ENCODE assay signal across 8 cellular contexts in genomic region chr12:50986961-50987737, GRCh38. TPM values are rescaled to one million over a fixed set of nuclear protein-coding genes. Genes with fewer than 3 reads are reported as not detected.
DNase-seq lines count a peak whose midpoint lies in the region; ATAC-seq and TF ChIP-seq lines count a peak whose summit lies in the region.

No MANE protein-coding gene starts in this region.

- H3K9me3 Mint-ChIP-seq in activated T-cell treated with anti-CD3 and anti-CD28 coated beads, Interleukin-2, amount 50 U/mL, for 72 hours, result no peaks in the 10 kb centered on the region
- H3K9me3 Mint-ChIP-seq in activated CD8-positive, alpha-beta T cell treated with anti-CD3 and anti-CD28 coated beads for 36 hours, result no peaks in the 10 kb centered on the region

- POLR2A ChIA-PET in activated CD8-positive, alpha-beta T cell treated with anti-CD3 and anti-CD28 coated beads for 36 hours (lab: Charles Lee), result interaction anchor here (1.0 to 2.6 kb wide), 3 partner anchors 18 to 161 kb away, joined by 3 to 12 read pairs (median 3); partner anchors contain the start of gene SLC11A2

- H3K4me3 Mint-ChIP-seq in activated T-cell treated with anti-CD3 and anti-CD28 coated beads, Interleukin-2, amount 50 U/mL, for 72 hours, result no peak overlapping the region
- H3K4me3 Mint-ChIP-seq in activated CD8-positive, alpha-beta T cell treated with anti-CD3 and anti-CD28 coated beads for 36 hours, result no peak overlapping the region

- peaks cover 14 to 21% of the 10 kb centered on the region in 2 donors for H3K36me3 Mint-ChIP-seq in activated T-cell treated with anti-CD3 and anti-CD28 coated beads, Interleukin-2, amount 50 U/mL, for 72 hours (ENCODE audit: insufficient read depth in 2 of 2)
- peaks cover 45% of the 10 kb centered on the region for H3K36me3 Mint-ChIP-seq in activated CD8-positive, alpha-beta T cell treated with anti-CD3 and anti-CD28 coated beads for 36 hours (ENCODE audit: low read depth)

- no peaks in the 10 kb centered on the region for H3K27me3 Mint-ChIP-seq in activated T-cell treated with anti-CD3 and anti-CD28 coated beads, Interleukin-2, amount 50 U/mL, for 72 hours (ENCODE audit: low read depth)
- no peaks in the 10 kb centered on the region for H3K27me3 Mint-ChIP-seq in activated CD8-positive, alpha-beta T cell treated with anti-CD3 and anti-CD28 coated beads for 36 hours

- H3K27ac Mint-ChIP-seq in activated T-cell treated with anti-CD3 and anti-CD28 coated beads, Interleukin-2, amount 50 U/mL, for 72 hours, result no peak overlapping the region
- peak overlapping the region; percentile 73 for H3K27ac Mint-ChIP-seq in activated CD8-positive, alpha-beta T cell treated with anti-CD3 and anti-CD28 coated beads for 36 hours

- no peak overlapping the region for H3K4me3 ChIP-seq in LNCaP clone FGC (ENCODE audit: low read depth, low read length)

- H3K4me1 Mint-ChIP-seq in activated T-cell treated with anti-CD3 and anti-CD28 coated beads, Interleukin-2, amount 50 U/mL, for 72 hours (ENCODE audit: low read depth), result peaks cover 47% of the 10 kb centered on the region
- H3K4me1 Mint-ChIP-seq in activated CD8-positive, alpha-beta T cell treated with anti-CD3 and anti-CD28 coated beads for 36 hours (ENCODE audit: low read depth), result peaks cover 44% of the 10 kb centered on the region

- peak in 1 of 2 donors; percentile 25 for DNase-seq in activated T-cell treated with anti-CD3 and anti-CD28 coated beads, Interleukin-2, amount 50 U/mL, for 72 hours
- no peak for DNase-seq in activated T-cell treated with anti-CD3 and anti-CD28 coated beads for 4 hours
- DNase-seq in LNCaP clone FGC (ENCODE audit: low read depth), result peak; percentile 14
- DNase-seq in activated CD8-positive, alpha-beta T cell treated with anti-CD3 and anti-CD28 coated beads for 36 hours, result peak; percentile 40
- DNase-seq in glomerular visceral epithelial cell (ENCODE audit: extremely low spot score), result peak; percentile 27
- DNase-seq in pons (ENCODE audit: low spot score), result peak; percentile 79
- DNase-seq in GM19240 (ENCODE audit: insufficient read length, low spot score), result no peak

- ATAC-seq in activated T-cell treated with anti-CD3 and anti-CD28 coated beads, Interleukin-2, amount 50 U/mL, for 72 hours (replicated peaks in 1 of 2), result peak; percentile 55 to 60
- peak; percentile 62 for ATAC-seq in activated CD8-positive, alpha-beta T cell treated with anti-CD3 and anti-CD28 coated beads for 36 hours
- no peak for ATAC-seq in GM18907 (IDR thresholded peaks at IDR 0.05; ENCODE audit: unreplicated experiment)

- intact Hi-C loops in activated CD8-positive, alpha-beta T cell treated with anti-CD3 and anti-CD28 coated beads for 36 hours (cut with micrococcal nuclease), result no loop called here

- TF ChIP-seq CTCF in LNCaP clone FGC (IDR thresholded peaks at IDR 0.05; ENCODE audit: control insufficient read depth, extremely low read depth, insufficient read depth), result peak; percentile 62
- TF ChIP-seq CTCF in activated CD8-positive, alpha-beta T cell treated with anti-CD3 and anti-CD28 coated beads for 36 hours (IDR thresholded peaks at IDR 0.05), result peak; percentile 25

- CTCF ChIA-PET in activated CD8-positive, alpha-beta T cell treated with anti-CD3 and anti-CD28 coated beads for 36 hours (lab: Charles Lee), result interaction anchor here (0.7 to 5.2 kb wide), 10 partner anchors 8 to 353 kb away, joined by 3 to 43 read pairs (median 7); partner anchors contain the start of gene ATF1

RNA-seq across cellular contexts. Expression of gene HIGD1C, which starts 34.8 kb away (rescaled TPM):
- total RNA-seq in activated T-cell treated with anti-CD3 and anti-CD28 coated beads, Interleukin-2, amount 50 U/mL, for 72 hours, result not detected
- total RNA-seq in activated CD8-positive, alpha-beta T cell treated with anti-CD3 and anti-CD28 coated beads for 36 hours, result not detected

RNA-seq across cellular contexts. Expression of gene SLC11A2, which starts 39.0 kb away (rescaled TPM):
- total RNA-seq in activated T-cell treated with anti-CD3 and anti-CD28 coated beads, Interleukin-2, amount 50 U/mL, for 72 hours, result 10 to 100 TPM; 44.8 to 54.5 TPM
- 10 to 100 TPM; 21.6 to 23.9 TPM for total RNA-seq in activated CD8-positive, alpha-beta T cell treated with anti-CD3 and anti-CD28 coated beads for 36 hours

Comparison
In these comparisons a context has a peak if more than half of its experiments do, and no peak if none do; other contexts are left out.
1. DNase-seq: peak in LNCaP clone FGC (single experiment), activated CD8-positive, alpha-beta T cell treated with anti-CD3 and anti-CD28 coated beads for 36 hours (single experiment), glomerular visceral epithelial cell (single experiment) and pons (single experiment); none in activated T-cell treated with anti-CD3 and anti-CD28 coated beads for 4 hours (single experiment) and GM19240 (single experiment).